ENCODE assay signal across 9 cellular contexts in genomic region chr4:120749445-120750151, GRCh38.
DNase-seq lines count a peak whose midpoint lies in the region; ATAC-seq lines count a peak whose summit lies in the region.
"Had no signal": no experiment of that assay in that cellular context is flagged by ENCODE, and none has a peak within 500 bp of the region (broad histone marks: within the 10 kb centered on the region; RNA-seq: fewer than 3 reads in every experiment).

No MANE protein-coding gene starts in this region.

- H3K27me3 ChIP-seq in Karpas-422 (ENCODE audit: low read length) = no peaks in the 10 kb centered on the region

- no peaks in the 10 kb centered on the region for H3K36me3 ChIP-seq in Karpas-422 (ENCODE audit: insufficient read depth, low read length)

- no peak overlapping the region for H3K4me3 ChIP-seq in Karpas-422 (ENCODE audit: low read length)

- H3K9me3 ChIP-seq in Karpas-422 (ENCODE audit: low read length) = no peaks in the 10 kb centered on the region

- peaks cover 5% of the 10 kb centered on the region for H3K9me3 Mint-ChIP-seq in activated CD8-positive, alpha-beta T cell treated with anti-CD3 and anti-CD28 coated beads, Interleukin-2, amount 10 ng/mL, durations not matched to agents 7 days and 5 days (ENCODE audit: insufficient read depth)
- H3K9me3 Mint-ChIP-seq in immature natural killer cell = peaks cover 0 to 11% (median 2%) of the 10 kb centered on the region in 6 donors

- H4K20me1 ChIP-seq in Karpas-422 (ENCODE audit: insufficient read depth, low read depth, low read length) = no peaks in the 10 kb centered on the region

- H3K4me1 Mint-ChIP-seq in activated CD8-positive, alpha-beta T cell treated with anti-CD3 and anti-CD28 coated beads, Interleukin-2, amount 10 ng/mL, durations not matched to agents 7 days and 5 days (ENCODE audit: low read depth) = peaks cover 16% of the 10 kb centered on the region
- H3K4me1 Mint-ChIP-seq in immature natural killer cell = no peaks in the 10 kb centered on the region

- POLR2A ChIA-PET in activated CD8-positive, alpha-beta T cell treated with anti-CD3 and anti-CD28 coated beads, Interleukin-2, amount 10 ng/mL, durations not matched to agents 7 days and 5 days (lab: Charles Lee) = no interaction called here

- peak overlapping the region; percentile 34 for H3K27ac Mint-ChIP-seq in activated CD8-positive, alpha-beta T cell treated with anti-CD3 and anti-CD28 coated beads, Interleukin-2, amount 10 ng/mL, durations not matched to agents 7 days and 5 days
- no peak overlapping the region for H3K27ac Mint-ChIP-seq in immature natural killer cell

- H3K4me2 ChIP-seq in Karpas-422 (ENCODE audit: low read depth, low read length, poor library complexity, severe bottlenecking) = no peak overlapping the region

- no peaks in the 10 kb centered on the region for H3K27me3 Mint-ChIP-seq in activated CD8-positive, alpha-beta T cell treated with anti-CD3 and anti-CD28 coated beads, Interleukin-2, amount 10 ng/mL, durations not matched to agents 7 days and 5 days (ENCODE audit: low read depth)
- H3K27me3 Mint-ChIP-seq in immature natural killer cell (ENCODE audit: low read depth in 3 of 3) = peaks cover 0 to 2% (median 0%) of the 10 kb centered on the region in 3 donors

- H3K4me3 Mint-ChIP-seq in activated CD8-positive, alpha-beta T cell treated with anti-CD3 and anti-CD28 coated beads, Interleukin-2, amount 10 ng/mL, durations not matched to agents 7 days and 5 days = no peak overlapping the region
- no peak overlapping the region for H3K4me3 Mint-ChIP-seq in immature natural killer cell

- H3K4me1 ChIP-seq in Karpas-422 (ENCODE audit: low read length) = peaks cover 7% of the 10 kb centered on the region

- peaks cover 6% of the 10 kb centered on the region for H3K36me3 Mint-ChIP-seq in activated CD8-positive, alpha-beta T cell treated with anti-CD3 and anti-CD28 coated beads, Interleukin-2, amount 10 ng/mL, durations not matched to agents 7 days and 5 days (ENCODE audit: low read depth)
- H3K36me3 Mint-ChIP-seq in immature natural killer cell = peaks cover 0 to 6% (median 0%) of the 10 kb centered on the region in 3 donors

- ATAC-seq in GM18520 (IDR thresholded peaks at IDR 0.05; ENCODE audit: unreplicated experiment) (peak; percentile 97), GM21786 (IDR thresholded peaks at IDR 0.05; ENCODE audit: unreplicated experiment) (peak; percentile 97)
- ATAC-seq in activated CD8-positive, alpha-beta T cell treated with anti-CD3 and anti-CD28 coated beads, Interleukin-2, amount 10 ng/mL, durations not matched to agents 7 days and 5 days = peak; percentile 92

- no peak overlapping the region for H2AFZ ChIP-seq in Karpas-422 (ENCODE audit: low read length)

- H3K27ac ChIP-seq in Karpas-422 (ENCODE audit: low read length) = no peak overlapping the region

- no peak overlapping the region for H3K9ac ChIP-seq in Karpas-422 (ENCODE audit: low read length)

- H3K9me2 ChIP-seq in Karpas-422 (replicated peaks; ENCODE audit: insufficient read depth, low read length) = no peaks in the 10 kb centered on the region

- H3K79me2 ChIP-seq in Karpas-422 (ENCODE audit: low read length) = no peaks in the 10 kb centered on the region

- DNase-seq in Karpas-422 = peak; percentile 41
- peak; percentile 67 for DNase-seq in activated CD8-positive, alpha-beta T cell treated with anti-CD3 and anti-CD28 coated beads, Interleukin-2, amount 10 ng/mL, durations not matched to agents 7 days and 5 days
- no peak for DNase-seq in glomerular visceral epithelial cell (ENCODE audit: extremely low spot score)
- no peak for DNase-seq in immature natural killer cell
- no peak for DNase-seq in GDM1 (lab: John Stamatoyannopoulos, UW)
- no peak for DNase-seq in nucleus accumbens (lab: John Stamatoyannopoulos, UW)
- DNase-seq: T-helper 9 cell had no signal

- CTCF ChIA-PET in activated CD8-positive, alpha-beta T cell treated with anti-CD3 and anti-CD28 coated beads, Interleukin-2, amount 10 ng/mL, durations not matched to agents 7 days and 5 days (lab: Charles Lee) = no interaction called here

Comparison
In these comparisons a context has a peak if more than half of its experiments do, and no peak if none do; other contexts are left out.
1. DNase-seq: peak in Karpas-422 (single experiment) and activated CD8-positive, alpha-beta T cell treated with anti-CD3 and anti-CD28 coated beads, Interleukin-2, amount 10 ng/mL, durations not matched to agents 7 days and 5 days (single experiment); none in glomerular visceral epithelial cell (single experiment), immature natural killer cell (0 of 3), GDM1 (single experiment) and nucleus accumbens (0 of 56).
2. Peak in every context shown above with its lines, with median percentiles within 50 percentile points of each other: ATAC-seq.